9 cellular contexts compared by ENCODE assay signal in the genomic region with DNA sequence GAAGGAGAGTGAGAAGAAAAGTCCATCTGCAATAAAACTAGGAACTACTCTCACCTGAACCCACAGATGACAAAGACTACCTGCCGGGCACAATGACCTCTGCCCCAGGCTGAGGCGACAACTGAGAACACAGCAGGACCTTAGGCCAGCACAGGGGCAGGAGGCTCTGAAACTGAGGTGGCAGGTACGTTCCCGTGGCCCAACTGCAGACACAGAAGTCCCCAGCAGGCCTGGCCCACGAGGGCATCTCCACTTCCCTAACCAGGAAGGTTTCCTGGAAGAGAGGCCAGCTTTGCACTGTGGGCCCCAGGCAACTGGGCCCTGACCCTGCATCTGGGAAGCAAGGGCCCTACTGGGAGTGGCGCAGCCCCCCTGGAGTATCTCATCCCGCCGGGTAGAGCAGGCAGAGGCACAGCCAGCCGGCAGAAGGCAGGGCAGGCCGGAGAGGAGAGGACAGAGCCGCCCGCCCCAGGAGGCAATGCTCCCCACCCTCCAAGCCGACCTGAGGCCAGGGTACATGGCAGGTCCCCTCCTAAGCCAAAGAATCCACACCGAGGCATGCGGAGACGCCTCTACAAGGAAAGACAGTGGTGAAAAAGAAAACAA. TPM values are rescaled to one million over a fixed set of nuclear protein-coding genes. Genes with fewer than 3 reads are reported as not detected.
DNase-seq lines count a peak whose midpoint lies in the region; ATAC-seq and TF ChIP-seq lines count a peak whose summit lies in the region.
"Had no signal": no experiment of that assay in that cellular context is flagged by ENCODE, and none has a peak within 500 bp of the region (broad histone marks: within the 10 kb centered on the region; RNA-seq: fewer than 3 reads in every experiment).

No MANE protein-coding gene starts in this region.

- H3K4me1 ChIP-seq in right cardiac atrium (ENCODE audit: control insufficient read depth, insufficient read depth, low read length) (peaks cover 23% of the 10 kb centered on the region), sigmoid colon (peaks cover 0 to 77% (median 71%) of the 10 kb centered on the region in 4 donors)

- peaks cover 22% of the 10 kb centered on the region for H3K36me3 Mint-ChIP-seq in HFFc6 (ENCODE audit: low read depth)
- peaks cover 34% of the 10 kb centered on the region for H3K36me3 Mint-ChIP-seq in activated CD8-positive, alpha-beta T cell treated with anti-CD3 and anti-CD28 coated beads for 36 hours (ENCODE audit: low read depth)

- POLR2A ChIA-PET in activated CD8-positive, alpha-beta T cell treated with anti-CD3 and anti-CD28 coated beads for 36 hours (lab: Charles Lee) = interaction anchor here (0.5 to 7.4 kb wide), 5 partner anchors 8 to 31 kb away, joined by 3 to 41 read pairs (median 4); no protein-coding TSS in a partner anchor

- ATAC-seq in activated CD8-positive, alpha-beta T cell treated with anti-CD3 and anti-CD28 coated beads for 36 hours = no peak
- ATAC-seq in right cardiac atrium = peak in 1 of 2 donors; percentile 17

- no peaks in the 10 kb centered on the region for H3K27me3 ChIP-seq in right cardiac atrium (ENCODE audit: control insufficient read depth, insufficient read depth)
- H3K27me3 ChIP-seq in sigmoid colon = no peaks in the 10 kb centered on the region

- no peaks in the 10 kb centered on the region for H3K36me3 ChIP-seq in sigmoid colon

- H3K9me3 ChIP-seq in right cardiac atrium (ENCODE audit: control insufficient read depth, low read length) (no peaks in the 10 kb centered on the region), sigmoid colon (no peaks in the 10 kb centered on the region)

- CTCF ChIA-PET in activated CD8-positive, alpha-beta T cell treated with anti-CD3 and anti-CD28 coated beads for 36 hours (lab: Charles Lee) = interaction anchor here (1.0 to 1.9 kb wide), 5 partner anchors 12 to 109 kb away, joined by 3 to 7 read pairs (median 3); no protein-coding TSS in a partner anchor

- TF ChIP-seq POLR2A in sigmoid colon (IDR thresholded peaks at IDR 0.05) = no peak

- no peak for TF ChIP-seq CTCF in HFFc6 (IDR thresholded peaks at IDR 0.05)
- no peak for TF ChIP-seq CTCF in activated CD8-positive, alpha-beta T cell treated with anti-CD3 and anti-CD28 coated beads for 36 hours (IDR thresholded peaks at IDR 0.05)
- TF ChIP-seq CTCF in sigmoid colon (IDR thresholded peaks at IDR 0.05) = no peak

- H3K27ac Mint-ChIP-seq in HFFc6 = peak overlapping the region; percentile 95
- H3K27ac Mint-ChIP-seq in activated CD8-positive, alpha-beta T cell treated with anti-CD3 and anti-CD28 coated beads for 36 hours = peak overlapping the region; percentile 88

- peaks cover 93% of the 10 kb centered on the region for H3K4me1 Mint-ChIP-seq in HFFc6 (ENCODE audit: low read depth)
- H3K4me1 Mint-ChIP-seq in activated CD8-positive, alpha-beta T cell treated with anti-CD3 and anti-CD28 coated beads for 36 hours (ENCODE audit: low read depth) = peaks cover 89% of the 10 kb centered on the region

- H3K27ac ChIP-seq in right cardiac atrium (ENCODE audit: low read length) (peak overlapping the region; percentile 32), sigmoid colon (peak overlapping the region in 3 of 4 donors; percentile 47 to 68 (median 54))

- peak overlapping the region; percentile 64 for H3K4me3 Mint-ChIP-seq in HFFc6
- peak overlapping the region; percentile 69 for H3K4me3 Mint-ChIP-seq in activated CD8-positive, alpha-beta T cell treated with anti-CD3 and anti-CD28 coated beads for 36 hours

- TF ChIP-seq EP300 in sigmoid colon (IDR thresholded peaks at IDR 0.05) = no peak

- no peak overlapping the region for H3K4me3 ChIP-seq in right cardiac atrium (ENCODE audit: low read length)
- H3K4me3 ChIP-seq in sigmoid colon = no peak overlapping the region

- peaks cover 5% of the 10 kb centered on the region; the same call in 1 of the 2 replicates for H3K27me3 Mint-ChIP-seq in HFFc6 (ENCODE audit: insufficient read depth)
- H3K27me3 Mint-ChIP-seq in activated CD8-positive, alpha-beta T cell treated with anti-CD3 and anti-CD28 coated beads for 36 hours = no peaks in the 10 kb centered on the region

- intact Hi-C loops in activated CD8-positive, alpha-beta T cell treated with anti-CD3 and anti-CD28 coated beads for 36 hours (cut with micrococcal nuclease) = no loop called here
- intact Hi-C loops in right cardiac atrium (cut with DNase I) (no loop called here), sigmoid colon (cut with DNase I) (no loop called here)

- peaks cover 3% of the 10 kb centered on the region for H3K9me3 Mint-ChIP-seq in HFFc6
- no peaks in the 10 kb centered on the region for H3K9me3 Mint-ChIP-seq in activated CD8-positive, alpha-beta T cell treated with anti-CD3 and anti-CD28 coated beads for 36 hours

- WGBS in right cardiac atrium = 71% methylated on average over 16 of the region's 16 CpGs
- WGBS in sigmoid colon, 2 donors = 74 to 86% methylated on average over 16 of the region's 16 CpGs

- DNase-seq in HFFc6 = no peak
- no peak for DNase-seq in activated CD8-positive, alpha-beta T cell treated with anti-CD3 and anti-CD28 coated beads for 36 hours
- no peak for DNase-seq in right cardiac atrium
- DNase-seq in sigmoid colon = no peak
- DNase-seq in hippocampal formation (lab: John Stamatoyannopoulos, UW) = no peak
- no peak for DNase-seq in effector CD8-positive, alpha-beta T cell (lab: John Stamatoyannopoulos, UW)
- no peak for DNase-seq in HK-2 (ENCODE audit: unreplicated experiment)
- DNase-seq: DND-41, occipital lobe had no signal

RNA-seq across cellular contexts. Expression of a gene that starts 32.7 kb away (rescaled TPM):
- total RNA-seq in HFFc6 (2021; fragmentation: NEBNext Ultra II Directional; extraction: Animal tissue kit (Norgen Biotek cat#: 25700)) = 10 to 100 TPM; 72.2 to 89.8 (median 80.5) TPM
- 100 to 1,000 TPM; 118 TPM for total RNA-seq in activated CD8-positive, alpha-beta T cell treated with anti-CD3 and anti-CD28 coated beads for 36 hours
- total RNA-seq in right cardiac atrium = 10 to 100 TPM; 60.5 to 66.9 (median 62.7) TPM
- 44.9 TPM for polyA plus RNA-seq in right cardiac atrium
- 10 to 100 TPM; 59.7 to 78.9 (median 64.4) TPM for total RNA-seq in sigmoid colon
- 100 to 1,000 TPM; 104 to 200 (median 118) TPM for polyA plus RNA-seq in sigmoid colon
